15 cellular contexts compared by ENCODE assay signal in the genomic region with DNA sequence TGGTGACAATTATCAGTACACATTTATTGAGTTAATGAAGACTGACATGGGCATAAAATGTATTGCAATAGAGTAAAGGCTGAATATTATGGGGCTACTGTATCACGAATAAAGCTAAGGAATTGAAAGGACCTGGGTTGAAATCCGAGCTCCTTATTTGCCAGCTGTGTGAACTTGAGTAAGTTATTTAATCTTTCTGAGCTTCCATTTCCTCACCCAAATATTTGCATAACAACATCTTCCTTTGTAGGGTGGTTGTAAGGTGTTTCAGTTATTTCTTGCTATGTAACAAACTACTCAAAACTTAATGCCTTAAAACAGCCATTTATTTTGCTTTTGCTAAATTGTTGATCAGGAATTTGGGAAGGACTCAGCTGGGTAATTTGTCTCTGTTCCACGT.
A peak's percentile ranks its signal among the peaks of the same experiment; 100 is the strongest.
DNase-seq lines count a peak whose midpoint lies in the region; ATAC-seq and TF ChIP-seq lines count a peak whose summit lies in the region.
"Had no signal": no experiment of that assay in that cellular context is flagged by ENCODE, and none has a peak within 500 bp of the region (broad histone marks: within the 10 kb centered on the region; RNA-seq: fewer than 3 reads in every experiment).

No MANE protein-coding gene starts in this region.

- peaks cover 0 to 13% (median 0%) of the 10 kb centered on the region in 4 donors for H3K4me1 ChIP-seq in transverse colon
- H3K4me1 ChIP-seq in upper lobe of left lung: no peaks in the 10 kb centered on the region
- H3K4me1 ChIP-seq: BLaER1 treated with 17β-estradiol and CSF1 and Interleukin-3, amounts not matched to agents 10 nM and 100 nM had no signal

- H3K27me3 Mint-ChIP-seq in WTC11 (ENCODE audit: low read depth): no peaks in the 10 kb centered on the region

- 64 to 83% methylated on average over 3 of the region's 3 CpGs for WGBS in transverse colon (ENCODE audit: low coverage in 1 of 2), 2 donors
- 74 to 83% methylated on average over 3 of the region's 3 CpGs for WGBS in upper lobe of left lung, 2 donors

- DNase-seq in NCI-H2171 treated with DMSO at 0.1 percent for 48 hours (lab: John Stamatoyannopoulos, UW) (peak; percentile 38), NCI-H2171 (lab: John Stamatoyannopoulos, UW) (no peak), WTC11 (ENCODE audit: low spot score) (no peak), iris pigment epithelial cell (ENCODE audit: low read depth) (peak; percentile 37), transverse colon (no peak), upper lobe of left lung (no peak)
- DNase-seq in activated CD4-positive, alpha-beta T cell treated with anti-CD3 and anti-CD28 coated beads for 1 hour: no peak
- DNase-seq: 8988T; ACHN; CD4-positive, CD25-positive, alpha-beta regulatory T cell; DMS53; GF-D8; H7 had no signal

- TF ChIP-seq POLR2A in transverse colon (IDR thresholded peaks at IDR 0.05): no peak
- TF ChIP-seq POLR2A in upper lobe of left lung (IDR thresholded peaks at IDR 0.05): no peak

- H3K27ac ChIP-seq in transverse colon: no peak overlapping the region
- no peak overlapping the region for H3K27ac ChIP-seq in upper lobe of left lung
- H3K27ac ChIP-seq: BLaER1 treated with 17β-estradiol and CSF1 and Interleukin-3, amounts not matched to agents 10 nM and 100 nM had no signal

- peaks cover 45% of the 10 kb centered on the region for H3K4me1 Mint-ChIP-seq in WTC11
- H3K4me1 Mint-ChIP-seq: CD4-positive, CD25-positive, alpha-beta regulatory T cell had no signal

- H3K4me3 ChIP-seq in transverse colon: no peak overlapping the region
- no peak overlapping the region for H3K4me3 ChIP-seq in upper lobe of left lung
- H3K4me3 ChIP-seq: BLaER1 treated with 17β-estradiol and CSF1 and Interleukin-3, amounts not matched to agents 10 nM and 100 nM had no signal

- TF ChIP-seq EP300 in transverse colon (IDR thresholded peaks at IDR 0.05; ENCODE audit: low read depth): no peak
- no peak for TF ChIP-seq EP300 in upper lobe of left lung (IDR thresholded peaks at IDR 0.05)

- in situ Hi-C loops in transverse colon (cut with MboI; ENCODE audit: low pct_ligation_motif_present in 1 of 4, low pct_unique_long_range_greater_than_20kb in 1 of 4, low sequenced_read_pairs in 3 of 4): no loop called here

- no peak overlapping the region; the same call in 1 of the 2 replicates for H3K4me3 Mint-ChIP-seq in WTC11
- H3K4me3 Mint-ChIP-seq: CD4-positive, CD25-positive, alpha-beta regulatory T cell had no signal

- H3K27me3 ChIP-seq in transverse colon: no peaks in the 10 kb centered on the region
- H3K27me3 ChIP-seq in upper lobe of left lung: no peaks in the 10 kb centered on the region
- H3K27me3 ChIP-seq: BLaER1 treated with 17β-estradiol and CSF1 and Interleukin-3, amounts not matched to agents 10 nM and 100 nM had no signal

- no peaks in the 10 kb centered on the region for H3K36me3 Mint-ChIP-seq in WTC11
- H3K36me3 Mint-ChIP-seq: CD4-positive, CD25-positive, alpha-beta regulatory T cell had no signal

- TF ChIP-seq CTCF in WTC11 (IDR thresholded peaks at IDR 0.05): no peak
- TF ChIP-seq CTCF in transverse colon (IDR thresholded peaks at IDR 0.05): no peak
- TF ChIP-seq CTCF in upper lobe of left lung (IDR thresholded peaks at IDR 0.05): no peak

- H3K9me3 ChIP-seq in transverse colon (no peaks in the 10 kb centered on the region), upper lobe of left lung (no peaks in the 10 kb centered on the region)
- H3K9me3 ChIP-seq: BLaER1 treated with 17β-estradiol and CSF1 and Interleukin-3, amounts not matched to agents 10 nM and 100 nM had no signal

- H3K27ac Mint-ChIP-seq in WTC11: 0 out of 2 replicates have a peak overlapping the region, but pooled peaks have one; percentile 47

- ATAC-seq in WTC11 (no peak), GM18858 (IDR thresholded peaks at IDR 0.05; ENCODE audit: unreplicated experiment) (no peak), upper lobe of left lung (ENCODE audit: low FRiP score in 2 of 2) (no peak)

- H3K9me3 Mint-ChIP-seq in WTC11: no peaks in the 10 kb centered on the region

- CTCF ChIA-PET in WTC11 (lab: Charles Lee): interaction anchor here (0.9 to 3.3 kb wide), 8 partner anchors 10 to 207 kb away, joined by 3 to 24 read pairs (median 6); no protein-coding TSS in a partner anchor

- intact Hi-C loops in transverse colon (cut with DNase I; ENCODE audit: low total_unique reads): no loop called here

- H3K36me3 ChIP-seq in transverse colon: no peaks in the 10 kb centered on the region
- no peaks in the 10 kb centered on the region for H3K36me3 ChIP-seq in upper lobe of left lung
- H3K36me3 ChIP-seq: BLaER1 treated with 17β-estradiol and CSF1 and Interleukin-3, amounts not matched to agents 10 nM and 100 nM had no signal

- POLR2A ChIA-PET in WTC11 (lab: Charles Lee): interaction anchor here (0.9 kb wide), 1 partner anchor 11 kb away, joined by 3 read pairs; no protein-coding TSS in a partner anchor

TF ChIP-seq in WTC11, 78 proteins besides CTCF, POLR2A, EP300 and RAD21:
- no peak for TF ChIP-seq TP53 (CRISPR knock-in tag; IDR thresholded peaks at IDR 0.05)

Comparison
In these comparisons a context has a peak if more than half of its experiments do, and no peak if none do; other contexts are left out.
1. DNase-seq: peak in NCI-H2171 treated with DMSO at 0.1 percent for 48 hours (single experiment) and iris pigment epithelial cell (single experiment); none in NCI-H2171 (single experiment), WTC11 (single experiment), activated CD4-positive, alpha-beta T cell treated with anti-CD3 and anti-CD28 coated beads for 1 hour (single experiment), transverse colon (single experiment) and upper lobe of left lung (0 of 2).